26 cellular contexts compared by ENCODE assay signal in the genomic region with DNA sequence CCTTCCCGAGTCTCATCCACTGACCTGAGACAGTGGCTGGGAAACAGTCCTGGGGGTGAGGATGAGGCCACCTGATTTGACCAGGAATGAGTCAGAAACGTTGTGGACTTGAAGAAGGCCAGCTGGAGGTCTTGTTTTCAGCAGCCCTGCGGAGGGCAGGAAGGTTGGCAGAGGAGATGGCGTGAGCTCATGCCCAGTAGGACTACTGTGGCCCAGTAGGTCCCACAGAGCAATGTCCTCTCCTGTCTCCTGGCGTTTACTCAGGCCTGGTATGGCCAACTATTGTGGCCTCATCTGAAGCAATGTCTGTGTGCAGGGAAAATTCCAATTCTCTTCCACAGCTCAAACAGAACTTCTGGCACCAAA.
"Had no signal": no experiment of that assay in that cellular context is flagged by ENCODE, and none has a peak within 500 bp of the region (broad histone marks: within the 10 kb centered on the region; RNA-seq: fewer than 3 reads in every experiment).

No MANE protein-coding gene starts in this region.

- H3K36me3 ChIP-seq: cardiac muscle cell, esophagus squamous epithelium, left ventricle myocardium inferior, stomach, upper lobe of left lung had no signal

- H3K9me3 ChIP-seq: esophagus squamous epithelium, left ventricle myocardium inferior, stomach, testis, upper lobe of left lung had no signal

- DNase-seq: activated CD4-positive, alpha-beta memory T cell treated with anti-CD3 and anti-CD28 coated beads, Interleukin-2, amount 10 ng/mL, durations not matched to agents 7 days and 5 days; activated CD4-positive, alpha-beta T cell treated with anti-CD3 and anti-CD28 coated beads for 48 hours; activated CD4-positive, CD25-positive, alpha-beta regulatory T cell; activated gamma-delta T cell treated with Interleukin-2 at 50 U/mL for 16 hours; activated T-cell treated with anti-CD3 and anti-CD28 coated beads, Interleukin-2, amount 50 U/mL, for 48 hours; amniotic stem cell; dermis blood vessel endothelial cell; effector memory CD4-positive, alpha-beta T cell; esophagus squamous epithelium; left ventricle myocardium inferior; mammary epithelial cell; nephron progenitor cell; occipital lobe; right cardiac atrium; small intestine; stimulated activated CD4-positive, alpha-beta T cell treated with anti-CD3 and anti-CD28 coated beads, Interleukin-15, amount 100 ng/mL, for 24 hours; stimulated activated CD4-positive, alpha-beta T cell treated with anti-CD3 and anti-CD28 coated beads, Interleukin-2, amount 100 ng/mL, for 48 hours; stomach; T-helper 1 cell; T-helper 9 cell; testis; upper lobe of left lung had no signal

- FAIRE-seq: keratinocyte, small intestine had no signal

- ATAC-seq: right cardiac atrium, SK-N-SH treated with all-trans-retinoic acid at 6 μM for 48 hours had no signal

- H3K27ac ChIP-seq: cardiac muscle cell, esophagus squamous epithelium, hepatocyte, left ventricle myocardium inferior, stomach, testis, upper lobe of left lung had no signal

- H3K4me3 ChIP-seq: cardiac muscle cell, esophagus squamous epithelium, hepatocyte, left ventricle myocardium inferior, stomach, testis, upper lobe of left lung had no signal

- H3K4me1 ChIP-seq: esophagus squamous epithelium, left ventricle myocardium inferior, stomach, testis, upper lobe of left lung had no signal
